Comparison of ENCODE assay signal across 8 cellular contexts in the genomic region with DNA sequence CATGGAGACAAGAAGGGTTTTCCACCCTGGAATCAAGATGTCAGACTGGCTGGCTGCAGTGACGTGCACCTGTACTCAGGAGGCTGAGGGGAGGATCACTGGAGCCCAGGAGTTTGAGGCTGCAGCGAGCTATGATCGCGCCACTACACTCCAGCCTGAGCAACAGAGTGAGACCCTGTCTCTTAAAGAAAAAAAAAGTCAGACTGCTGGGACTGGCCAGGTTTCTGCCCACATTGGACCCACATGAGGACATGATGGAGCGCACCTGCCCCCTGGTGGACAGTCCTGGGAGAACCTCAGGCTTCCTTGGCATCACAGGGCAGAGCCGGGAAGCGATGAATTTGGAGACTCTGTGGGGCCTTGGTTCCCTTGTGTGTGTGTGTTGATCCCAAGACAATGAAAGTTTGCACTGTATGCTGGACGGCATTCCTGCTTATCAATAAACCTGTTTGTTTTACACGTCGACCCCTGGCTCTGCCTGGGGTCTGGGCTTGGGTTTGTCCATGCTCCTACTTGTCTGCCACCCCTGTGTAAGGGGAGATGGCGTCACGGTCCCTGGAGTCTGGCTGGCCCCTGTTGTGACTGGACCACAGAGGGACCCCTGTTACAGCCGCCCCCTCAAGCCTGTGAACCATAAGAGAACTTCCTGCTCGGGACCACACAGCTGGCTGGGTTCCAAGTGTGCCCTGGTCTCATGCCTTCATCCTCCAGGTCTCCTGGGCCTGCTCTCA. TPM values are rescaled to one million over a fixed set of nuclear protein-coding genes. Genes with fewer than 3 reads are reported as not detected.
DNase-seq lines count a peak whose midpoint lies in the region; ATAC-seq and TF ChIP-seq lines count a peak whose summit lies in the region.

No MANE protein-coding gene starts in this region.

- H3K4me3 Mint-ChIP-seq in CD4-positive, CD25-positive, alpha-beta regulatory T cell, result peak overlapping the region; percentile 55 to 86 (median 75)

- peak; percentile 77 to 83 (median 80) for DNase-seq in CD4-positive, CD25-positive, alpha-beta regulatory T cell
- DNase-seq in NCI-H2196 (lab: John Stamatoyannopoulos, UW; ENCODE audit: unreplicated experiment), result peak; percentile 82
- peak; percentile 49 for DNase-seq in brain pericyte (ENCODE audit: low read depth, low spot score)
- peak; percentile 92 for DNase-seq in inferior parietal cortex (ENCODE audit: extremely low spot score)
- peak; percentile 91 for DNase-seq in stimulated activated CD4-positive, alpha-beta T cell treated with anti-CD3 and anti-CD28 coated beads, Interleukin-15, amount 100 ng/mL, for 24 hours

- peaks cover 67% of the 10 kb centered on the region for H3K4me1 ChIP-seq in CD4-positive, CD25-positive, alpha-beta regulatory T cell (ENCODE audit: control insufficient read depth, insufficient read depth, low read length, poor library complexity, severe bottlenecking)

- peak overlapping the region; percentile 41 for H3K4me3 ChIP-seq in CD4-positive, CD25-positive, alpha-beta regulatory T cell (ENCODE audit: low read depth, low read length)
- no peak overlapping the region for H3K4me3 ChIP-seq in WI38 (ENCODE audit: low read depth, low read length)

- no peaks in the 10 kb centered on the region for H3K27me3 ChIP-seq in CD4-positive, CD25-positive, alpha-beta regulatory T cell (ENCODE audit: control insufficient read depth, insufficient read depth, low read length)

- peak overlapping the region; percentile 75 for H3K27ac ChIP-seq in CD4-positive, CD25-positive, alpha-beta regulatory T cell (ENCODE audit: insufficient read depth, low read length, poor library complexity, severe bottlenecking)

- H3K9me3 ChIP-seq in CD4-positive, CD25-positive, alpha-beta regulatory T cell (ENCODE audit: control insufficient read depth in 2 of 2, low read length in 2 of 2), result no peaks in the 10 kb centered on the region

- H3K9me3 Mint-ChIP-seq in CD4-positive, CD25-positive, alpha-beta regulatory T cell, result no peaks in the 10 kb centered on the region

- peak; percentile 39 to 47 for ATAC-seq in CD4-positive, CD25-positive, alpha-beta regulatory T cell (ENCODE audit: low read depth in 2 of 2)
- peak; percentile 40 for ATAC-seq in GM21447 (IDR thresholded peaks at IDR 0.05; ENCODE audit: unreplicated experiment)
- no peak for ATAC-seq in GM21526 (IDR thresholded peaks at IDR 0.05; ENCODE audit: low FRiP score, unreplicated experiment)

- peaks cover 5 to 85% (median 50%) of the 10 kb centered on the region in 4 donors for H3K4me1 Mint-ChIP-seq in CD4-positive, CD25-positive, alpha-beta regulatory T cell

- peaks cover 5% of the 10 kb centered on the region for H3K27me3 Mint-ChIP-seq in CD4-positive, CD25-positive, alpha-beta regulatory T cell

- H3K36me3 Mint-ChIP-seq in CD4-positive, CD25-positive, alpha-beta regulatory T cell, result peaks cover 20% of the 10 kb centered on the region

- TF ChIP-seq CTCF in WI38 (IDR thresholded peaks at IDR 0.05; ENCODE audit: low read depth, low read length), result peak; percentile 90

- H3K36me3 ChIP-seq in CD4-positive, CD25-positive, alpha-beta regulatory T cell (ENCODE audit: control insufficient read depth, insufficient read depth, low read length), result peaks cover 38% of the 10 kb centered on the region

- H3K27ac Mint-ChIP-seq in CD4-positive, CD25-positive, alpha-beta regulatory T cell, result peak overlapping the region; percentile 89 to 94 (median 91)

RNA-seq across cellular contexts. Expression of gene VPS13D, which starts 20.9 kb away (rescaled TPM):
- total RNA-seq in CD4-positive, CD25-positive, alpha-beta regulatory T cell, result 96.0 TPM
- 10 to 100 TPM in 2 of 4 donors, 1 to 10 TPM in 2; 8.1 to 11.6 (median 9.9) TPM for polyA plus RNA-seq in CD4-positive, CD25-positive, alpha-beta regulatory T cell

RNA-seq across cellular contexts. Expression of gene TNFRSF1B, which starts 42.1 kb away (rescaled TPM):
- 252 TPM for total RNA-seq in CD4-positive, CD25-positive, alpha-beta regulatory T cell
- 100 to 1,000 TPM; 347 to 450 (median 421) TPM for polyA plus RNA-seq in CD4-positive, CD25-positive, alpha-beta regulatory T cell
